ENCODE assay signal across 19 cellular contexts in the genomic region with DNA sequence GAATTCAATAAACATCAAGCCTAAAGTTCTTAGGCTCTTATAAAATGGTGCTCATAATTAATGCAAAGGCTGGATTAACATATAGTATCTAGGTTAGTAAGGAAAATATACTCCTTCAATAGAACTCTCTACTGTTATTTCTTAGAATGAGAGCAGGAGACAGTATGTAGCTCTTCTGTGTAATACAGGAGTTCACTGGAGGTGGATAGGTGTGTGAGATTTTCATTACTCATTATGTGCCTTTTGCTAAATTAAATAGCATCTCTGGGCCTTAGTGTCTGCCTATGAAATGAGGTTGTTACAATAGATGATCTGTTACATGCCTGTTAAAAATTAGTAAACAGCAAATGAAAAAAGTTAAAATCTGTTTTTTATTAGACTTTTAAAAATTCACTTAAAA.
"Had no signal": no experiment of that assay in that cellular context is flagged by ENCODE, and none has a peak within 500 bp of the region (broad histone marks: within the 10 kb centered on the region; RNA-seq: fewer than 3 reads in every experiment).

No MANE protein-coding gene starts in this region.

- H3K27ac Mint-ChIP-seq: IgD-negative memory B cell had no signal

- ATAC-seq: K562, Panc1, PC-3 had no signal

- H3K4me3 Mint-ChIP-seq: IgD-negative memory B cell had no signal

- DNase-seq: Kasumi-1, MM.1S, NCI-H1092 treated with DMSO at 0.1 percent for 48 hours, NCI-H1436, NCI-H187, NCI-H2029, NCI-H2081 treated with DMSO at 0.1 percent for 48 hours, NCI-H2171, NCI-H226, NCI-H446, NCI-H510A, NCI-H524 treated with DMSO at 0.1 percent for 48 hours, NCI-H69, NCI-H774, PC-3, SHP77 had no signal

- H3K27me3 Mint-ChIP-seq: IgD-negative memory B cell had no signal

- H3K9me3 Mint-ChIP-seq: IgD-negative memory B cell had no signal
